ENCODE assay signal across 28 cellular contexts in genomic region chr12:78829690-78830089, GRCh38. TPM values are rescaled to one million over a fixed set of nuclear protein-coding genes. Genes with fewer than 3 reads are reported as not detected.
"Had no signal": no experiment of that assay in that cellular context is flagged by ENCODE, and none has a peak within 500 bp of the region (broad histone marks: within the 10 kb centered on the region; RNA-seq: fewer than 3 reads in every experiment).

No MANE protein-coding gene starts in this region.

- H3K4me2 ChIP-seq: neural progenitor cell had no signal

- H3K4me3 ChIP-seq: neural progenitor cell, ovary, psoas muscle, right lobe of liver, sigmoid colon, stomach, thoracic aorta, thyroid gland, tibial nerve, upper lobe of left lung, vagina had no signal

- H3K36me3 ChIP-seq: neural progenitor cell, ovary, right lobe of liver, sigmoid colon, stomach, thoracic aorta, thyroid gland, tibial nerve, upper lobe of left lung, vagina had no signal

- H3K79me2 ChIP-seq: parathyroid adenoma had no signal

- H3K27me3 ChIP-seq: neural progenitor cell, ovary, right lobe of liver, sigmoid colon, stomach, thyroid gland, tibial nerve, upper lobe of left lung, vagina had no signal

- H2AFZ ChIP-seq: neural progenitor cell, parathyroid adenoma had no signal

- ATAC-seq: naive thymus-derived CD8-positive, alpha-beta T cell; natural killer cell treated with Interleukin-12 subunit alpha and Interleukin-12 subunit beta and Interleukin-15 and Interleukin-18, amount 100 ng/mL, for 72 hours; psoas muscle; right cardiac atrium; right lobe of liver; stimulated activated effector memory CD8-positive, alpha-beta T cell treated with anti-CD3 and anti-CD28 coated beads, Interleukin-12 subunit alpha, Interleukin-12 subunit beta, amount 100 ng/mL, for 72 hours; stimulated activated naive B cell treated with anti-CD40 and anti-IgM and Interleukin-4, amounts not matched to agents 10 μg/mL and 1 μg/mL and 100 μg/mL, for 72 hours had no signal

- H3K27ac ChIP-seq: neural progenitor cell, ovary, parathyroid adenoma, psoas muscle, right lobe of liver, sigmoid colon, stomach, thoracic aorta, thyroid gland, tibial nerve, upper lobe of left lung, vagina had no signal

- H3K4me1 ChIP-seq: neural progenitor cell, parathyroid adenoma, psoas muscle, right lobe of liver, sigmoid colon, stomach, thyroid gland, tibial nerve, upper lobe of left lung, vagina had no signal

- H3K9me3 ChIP-seq: ovary, psoas muscle, right lobe of liver, sigmoid colon, stomach, thoracic aorta, thyroid gland, tibial nerve, upper lobe of left lung, vagina had no signal

- H3K9ac ChIP-seq: neural progenitor cell, parathyroid adenoma had no signal

- DNase-seq: naive thymus-derived CD8-positive, alpha-beta T cell; nephron progenitor cell; occipital lobe; ovary; posterior cingulate gyrus; psoas muscle; right cardiac atrium; right lobe of liver; sigmoid colon; small intestine; stimulated activated CD4-positive, alpha-beta T cell treated with anti-CD3 and anti-CD28 coated beads, Interleukin-15, amount 100 ng/mL, for 24 hours; stimulated activated CD4-positive, alpha-beta T cell treated with anti-CD3 and anti-CD28 coated beads, Interleukin-2, amount 100 ng/mL, for 24 hours; stimulated activated CD4-positive, alpha-beta T cell treated with anti-CD3 and anti-CD28 coated beads, Interleukin-2, amount 100 ng/mL, for 48 hours; stimulated activated CD4-positive, alpha-beta T cell treated with anti-CD3 and anti-CD28 coated beads, Interleukin-4, amount 100 ng/mL, for 24 hours; stimulated activated naive B cell treated with anti-CD40 and anti-IgM and Interleukin-4, amounts not matched to agents 10 μg/mL and 1 μg/mL and 100 μg/mL, for 72 hours; stimulated activated naive CD4-positive, alpha-beta T cell treated with Interleukin-2 at 50 U/mL for 16 hours; stomach; thyroid gland; trophoblast cell; upper lobe of left lung had no signal

RNA-seq across cellular contexts. Expression of gene SYT1, which starts 34.9 kb away (rescaled TPM):
- total RNA-seq: naive thymus-derived CD8-positive, alpha-beta T cell; natural killer cell treated with Interleukin-12 subunit alpha and Interleukin-12 subunit beta and Interleukin-15 and Interleukin-18, amount 100 ng/mL, for 72 hours; osteoblast had no signal
- polyA plus RNA-seq: naive thymus-derived CD8-positive, alpha-beta T cell had no signal
